19 cellular contexts compared by ENCODE assay signal in genomic region chr13:69580255-69580654, GRCh38.
A peak's percentile ranks its signal among the peaks of the same experiment; 100 is the strongest.
DNase-seq lines count a peak whose midpoint lies in the region; ATAC-seq and TF ChIP-seq lines count a peak whose summit lies in the region.
"Had no signal": no experiment of that assay in that cellular context is flagged by ENCODE, and none has a peak within 500 bp of the region (broad histone marks: within the 10 kb centered on the region; RNA-seq: fewer than 3 reads in every experiment).

No MANE protein-coding gene starts in this region.

- peaks cover 17% of the 10 kb centered on the region for H3K9me3 Mint-ChIP-seq in progenitor cell of endocrine pancreas (ENCODE audit: low read depth)
- H3K9me3 Mint-ChIP-seq in chondrocyte (ENCODE audit: low read depth): peaks cover 15% of the 10 kb centered on the region

- H3K27me3 Mint-ChIP-seq in progenitor cell of endocrine pancreas: no peaks in the 10 kb centered on the region
- peaks cover 2% of the 10 kb centered on the region for H3K27me3 Mint-ChIP-seq in chondrocyte (ENCODE audit: low read depth)

- peaks cover 6% of the 10 kb centered on the region for H3K4me1 Mint-ChIP-seq in progenitor cell of endocrine pancreas (ENCODE audit: low read depth)
- no peaks in the 10 kb centered on the region for H3K4me1 Mint-ChIP-seq in chondrocyte (ENCODE audit: low read depth)

- H3K36me3 ChIP-seq in NT2/D1 (ENCODE audit: insufficient read depth, insufficient read length, low read length): no peaks in the 10 kb centered on the region

- DNase-seq in HPDE6-E6E7 (ENCODE audit: extremely low spot score) (peak; percentile 49), NT2/D1 (ENCODE audit: low read depth, low spot score) (peak; percentile 6), foreskin keratinocyte (peak; percentile 44 to 80), progenitor cell of endocrine pancreas (ENCODE audit: low spot score, unreplicated experiment) (no peak), NCI-H2196 (lab: John Stamatoyannopoulos, UW; ENCODE audit: unreplicated experiment) (no peak), chondrocyte (ENCODE audit: low spot score) (no peak)
- DNase-seq: CD8-positive, alpha-beta T cell; DND-41; GDM1; GM23248; MM.1S; NCI-H1105; NCI-H1930; NCI-H446 treated with DMSO at 0.1 percent for 48 hours; NCI-H82; SIG-M5; SW 1271 had no signal

- H3K9ac ChIP-seq in NT2/D1 (ENCODE audit: insufficient read length, low read depth): no peak overlapping the region
- H3K9ac ChIP-seq: GM23248 had no signal

- H3K9me3 ChIP-seq in NT2/D1 (ENCODE audit: insufficient read depth, low read length): no peaks in the 10 kb centered on the region

- TF ChIP-seq CTCF in foreskin keratinocyte (conservative IDR thresholded peaks at IDR 0.05): no peak
- no peak for TF ChIP-seq CTCF in progenitor cell of endocrine pancreas (IDR thresholded peaks at IDR 0.05; ENCODE audit: unreplicated experiment)
- no peak for TF ChIP-seq CTCF in chondrocyte (IDR thresholded peaks at IDR 0.05)

- H3K4me1 ChIP-seq in NT2/D1 (ENCODE audit: insufficient read depth, insufficient read length) (no peaks in the 10 kb centered on the region), foreskin keratinocyte (no peaks in the 10 kb centered on the region)

- H3K4me3 ChIP-seq in NT2/D1 (ENCODE audit: insufficient read length, low read depth): no peak overlapping the region
- H3K4me3 ChIP-seq: GM23248 had no signal

- H3K27ac Mint-ChIP-seq in progenitor cell of endocrine pancreas (peak overlapping the region; percentile 43), chondrocyte (ENCODE audit: unreplicated experiment) (no peak overlapping the region)
- H3K27ac Mint-ChIP-seq: CD8-positive, alpha-beta T cell had no signal

- ATAC-seq in foreskin keratinocyte: peak; percentile 55
- no peak for ATAC-seq in HG02678 (IDR thresholded peaks at IDR 0.05; ENCODE audit: unreplicated experiment)
- ATAC-seq: CD8-positive, alpha-beta T cell had no signal

- H3K36me3 Mint-ChIP-seq in progenitor cell of endocrine pancreas (ENCODE audit: insufficient read depth): no peaks in the 10 kb centered on the region
- peaks cover 2% of the 10 kb centered on the region for H3K36me3 Mint-ChIP-seq in chondrocyte (ENCODE audit: low read depth)
- H3K36me3 Mint-ChIP-seq: CD8-positive, alpha-beta T cell had no signal

- no peak overlapping the region for H3K27ac ChIP-seq in foreskin keratinocyte
- H3K27ac ChIP-seq: GM23248, HL-60 had no signal

- H3K27me3 ChIP-seq in NT2/D1 (ENCODE audit: insufficient read depth, insufficient read length) (no peaks in the 10 kb centered on the region), foreskin keratinocyte (no peaks in the 10 kb centered on the region)

- no peak overlapping the region for H3K4me3 Mint-ChIP-seq in progenitor cell of endocrine pancreas (ENCODE audit: low read depth)
- no peak overlapping the region for H3K4me3 Mint-ChIP-seq in chondrocyte (ENCODE audit: unreplicated experiment)
- H3K4me3 Mint-ChIP-seq: CD8-positive, alpha-beta T cell had no signal

Comparison
In these comparisons a context has a peak if more than half of its experiments do, and no peak if none do; other contexts are left out.
1. DNase-seq: peak in HPDE6-E6E7 (single experiment), NT2/D1 (single experiment) and foreskin keratinocyte (2 of 2); none in progenitor cell of endocrine pancreas (single experiment), NCI-H2196 (single experiment) and chondrocyte (single experiment).